In genomic region chr5:132747064-132747692, GRCh38 we compare ENCODE assay signal across 9 cellular contexts. TPM values are rescaled to one million over a fixed set of nuclear protein-coding genes. Genes with fewer than 3 reads are reported as not detected.
A peak's percentile ranks its signal among the peaks of the same experiment; 100 is the strongest.
DNase-seq lines count a peak whose midpoint lies in the region; ATAC-seq, FAIRE-seq and TF ChIP-seq lines count a peak whose summit lies in the region.
"Had no signal": no experiment of that assay in that cellular context is flagged by ENCODE, and none has a peak within 500 bp of the region (broad histone marks: within the 10 kb centered on the region; RNA-seq: fewer than 3 reads in every experiment).

Gene CCNI2 (plus strand): TSS chr5:132747426. CDS start chr5:132747496, 70 bp downstream.

- no peaks in the 10 kb centered on the region for H3K9me3 Mint-ChIP-seq in activated T-cell treated with anti-CD3 and anti-CD28 coated beads, Interleukin-2, amount 50 U/mL, for 24 hours
- H3K9me3 Mint-ChIP-seq in progenitor cell of endocrine pancreas (ENCODE audit: low read depth): no peaks in the 10 kb centered on the region

- peaks cover 31% of the 10 kb centered on the region for H3K36me3 Mint-ChIP-seq in activated T-cell treated with anti-CD3 and anti-CD28 coated beads, Interleukin-2, amount 50 U/mL, for 24 hours (ENCODE audit: low read depth)
- H3K36me3 Mint-ChIP-seq in progenitor cell of endocrine pancreas (ENCODE audit: insufficient read depth): no peaks in the 10 kb centered on the region

- H3K27ac Mint-ChIP-seq in activated T-cell treated with anti-CD3 and anti-CD28 coated beads, Interleukin-2, amount 50 U/mL, for 24 hours: peak within 1 kb of the TSS; percentile 66
- H3K27ac Mint-ChIP-seq in progenitor cell of endocrine pancreas: no peak within 1 kb of the TSS

- H3K4me3 ChIP-seq in fibroblast of the aortic adventitia (ENCODE audit: low read depth, low read length): peak within 1 kb of the TSS; percentile 33

- no peaks in the 10 kb centered on the region for H3K27me3 Mint-ChIP-seq in activated T-cell treated with anti-CD3 and anti-CD28 coated beads, Interleukin-2, amount 50 U/mL, for 24 hours
- H3K27me3 Mint-ChIP-seq in progenitor cell of endocrine pancreas: peaks cover 62% of the 10 kb centered on the region

- intact Hi-C loops in sciatic nerve (cut with DNase I): loop anchor here (5.0 kb wide), 1 partner anchor 665 kb away; no protein-coding TSS in a partner anchor

- peak; percentile 5 for FAIRE-seq in urothelium cell line (lab: Jason Lieb, UNC)
- no peak for FAIRE-seq in frontal cortex (lab: Jason Lieb, UNC)
- FAIRE-seq: endometrium had no signal

- peaks cover 31% of the 10 kb centered on the region for H3K4me1 Mint-ChIP-seq in activated T-cell treated with anti-CD3 and anti-CD28 coated beads, Interleukin-2, amount 50 U/mL, for 24 hours (ENCODE audit: low read depth)
- H3K4me1 Mint-ChIP-seq in progenitor cell of endocrine pancreas (ENCODE audit: low read depth): no peaks in the 10 kb centered on the region

- no peak for TF ChIP-seq CTCF in fibroblast of the aortic adventitia (IDR thresholded peaks at IDR 0.05; ENCODE audit: insufficient read depth, low read length)
- TF ChIP-seq CTCF in progenitor cell of endocrine pancreas (IDR thresholded peaks at IDR 0.05; ENCODE audit: unreplicated experiment): no peak

- ATAC-seq in GM18861 (IDR thresholded peaks at IDR 0.05; ENCODE audit: unreplicated experiment): peak; percentile 12
- no peak for ATAC-seq in sciatic nerve

- DNase-seq in HuH-7.5 (ENCODE audit: low spot score) (peak; percentile 69), fibroblast of the aortic adventitia (ENCODE audit: low read depth) (no peak), progenitor cell of endocrine pancreas (ENCODE audit: low spot score, unreplicated experiment) (peak; percentile 24), urothelium cell line (ENCODE audit: low spot score) (peak; percentile 20), frontal cortex (ENCODE audit: low spot score in 2 of 2) (no peak), sciatic nerve (ENCODE audit: low spot score) (no peak)
- DNase-seq in activated T-cell treated with anti-CD3 and anti-CD28 coated beads, Interleukin-2, amount 50 U/mL, for 24 hours: peak; percentile 81

- H3K4me3 Mint-ChIP-seq in activated T-cell treated with anti-CD3 and anti-CD28 coated beads, Interleukin-2, amount 50 U/mL, for 24 hours: peak within 1 kb of the TSS; percentile 73
- peak within 1 kb of the TSS; percentile 56 for H3K4me3 Mint-ChIP-seq in progenitor cell of endocrine pancreas (ENCODE audit: low read depth)

RNA-seq across cellular contexts. Expression of gene CCNI2, which starts in this region (rescaled TPM):
- total RNA-seq in fibroblast of the aortic adventitia (ENCODE audit: low replicate concordance): 1.2 TPM in 1 of 2 replicates, not detected in the other
- 0.36 and 0.49 TPM in 2 replicates for total RNA-seq in progenitor cell of endocrine pancreas
- 1.6 TPM for total RNA-seq in frontal cortex
- total RNA-seq in sciatic nerve: 0.36 TPM

Comparison
In these comparisons a context has a peak if more than half of its experiments do, and no peak if none do; other contexts are left out.
1. Peak in DNase-seq in progenitor cell of endocrine pancreas; RNA of the gene not detected or under 1 TPM.
2. DNase-seq: peak in HuH-7.5 (single experiment), activated T-cell treated with anti-CD3 and anti-CD28 coated beads, Interleukin-2, amount 50 U/mL, for 24 hours (single experiment) and urothelium cell line (single experiment); none in fibroblast of the aortic adventitia (single experiment), frontal cortex (0 of 2) and sciatic nerve (single experiment).